26 cellular contexts compared by ENCODE assay signal in the genomic region with DNA sequence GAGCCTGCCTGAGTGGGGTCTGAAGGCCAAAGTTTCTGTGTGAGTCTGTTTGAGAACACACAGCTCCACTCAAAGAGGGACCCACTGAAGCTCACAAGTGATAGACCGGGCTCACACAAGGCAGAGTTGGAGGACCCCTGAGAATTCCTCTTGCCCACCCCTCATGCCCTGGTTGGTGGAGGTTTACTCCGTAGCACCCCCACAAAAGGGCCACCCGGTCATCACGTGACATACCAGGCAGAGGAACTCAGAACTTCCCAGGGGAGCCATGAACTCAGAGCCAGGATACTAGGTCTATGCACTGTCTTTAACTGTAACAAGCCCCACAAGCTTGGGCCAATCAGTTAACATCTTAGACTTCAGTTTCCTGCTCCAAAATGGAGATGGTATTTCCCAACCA.
A peak's percentile ranks its signal among the peaks of the same experiment; 100 is the strongest.
DNase-seq lines count a peak whose midpoint lies in the region; ATAC-seq, FAIRE-seq and TF ChIP-seq lines count a peak whose summit lies in the region.
"Had no signal": no experiment of that assay in that cellular context is flagged by ENCODE, and none has a peak within 500 bp of the region (broad histone marks: within the 10 kb centered on the region; RNA-seq: fewer than 3 reads in every experiment).

No MANE protein-coding gene starts in this region.

- no TSS peak for BruUV-seq in K562 (replicated peaks; lab: Mats Ljungman, UMichigan)

- H3K27ac ChIP-seq in K562 (ENCODE audit: extremely low read depth, low read depth, low read length) (no peak overlapping the region), esophagus muscularis mucosa (replicated peaks in 1 of 4) (no peak overlapping the region), heart right ventricle (no peak overlapping the region)
- H3K27ac ChIP-seq: BLaER1 had no signal

- TF ChIP-seq RAD21 in K562 (CRISPR knock-in tag; conservative IDR thresholded peaks at IDR 0.05 in 1 of 2, IDR thresholded peaks at IDR 0.05 in 1 of 2), result no peak

- no peak overlapping the region for H3K4me2 ChIP-seq in K562 (ENCODE audit: insufficient read depth, low read length)
- H3K4me2 ChIP-seq: BLaER1 had no signal

- peak; percentile 2 for DNase-seq in NB4 (ENCODE audit: low read depth)
- no peak for DNase-seq in K562 (ENCODE audit: extremely low read depth in 1 of 4, low spot score in 3 of 4)
- DNase-seq in esophagus muscularis mucosa (ENCODE audit: extremely low spot score), result peak; percentile 83
- DNase-seq in heart right ventricle, result no peak
- DNase-seq in HTR-8/SVneo (ENCODE audit: insufficient read length, low spot score), result no peak
- DNase-seq in stimulated activated CD4-positive, alpha-beta T cell treated with anti-CD3 and anti-CD28 coated beads, Interleukin-1b, Interleukin-23, amount 100 ng/mL, for 48 hours, result no peak
- DNase-seq: 8988T; ACHN; BE2C; C1 segment of cervical spinal cord; CD4-positive, alpha-beta memory T cell; CD4-positive, CD25-positive, alpha-beta regulatory T cell; CD8-positive, alpha-beta memory T cell; COR-L47; DMS 273 treated with DMSO at 0.1 percent for 48 hours; DMS153; DMS53; DMS79; DND-41; EL; GDM1 had no signal

- ATAC-seq in K562, result no peak
- ATAC-seq in heart right ventricle, result no peak
- ATAC-seq: GM12878 had no signal

- TF ChIP-seq POLR2A in NB4 (IDR thresholded peaks at IDR 0.05; ENCODE audit: extremely low read depth, insufficient read length) (no peak), K562 (conservative IDR thresholded peaks at IDR 0.05) (no peak), esophagus muscularis mucosa (IDR thresholded peaks at IDR 0.05; ENCODE audit: low read depth) (no peak)

- no peaks in the 10 kb centered on the region for H3K9me1 ChIP-seq in K562 (ENCODE audit: control insufficient read depth, insufficient read depth, low read length)

- 0% methylated on average over 4 of the region's 4 CpGs for WGBS in K562 (ENCODE audit: insufficient coverage, low coverage, missing lambda C conversion rate)
- 92% methylated on average over 2 of the region's 4 CpGs for WGBS in esophagus muscularis mucosa
- 88 to 90% methylated on average over 4 of the region's 4 CpGs for WGBS in heart right ventricle, 2 donors

- intact Hi-C loops in K562 (cut with micrococcal nuclease), result no loop called here
- intact Hi-C loops in esophagus muscularis mucosa (cut with DNase I), result no loop called here
- intact Hi-C loops in heart right ventricle (cut with DNase I), result no loop called here

- POLR2A ChIA-PET in K562 (lab: Yijun Ruan, JAX), result no interaction called here

- no peak for TF ChIP-seq CTCF in NB4 (IDR thresholded peaks at IDR 0.05; ENCODE audit: low read depth, low read length)
- TF ChIP-seq CTCF in K562 (IDR thresholded peaks at IDR 0.05 in 2 of 3, conservative IDR thresholded peaks at IDR 0.05 in 1 of 3; ENCODE audit: insufficient read depth in 2 of 3, low read depth in 1 of 3, low read length in 3 of 3), result no peak
- TF ChIP-seq CTCF in esophagus muscularis mucosa (IDR thresholded peaks at IDR 0.05), result no peak
- no peak for TF ChIP-seq CTCF in heart right ventricle (IDR thresholded peaks at IDR 0.05)

- H3K79me2 ChIP-seq in K562 (ENCODE audit: control insufficient read depth, insufficient read depth, low read length), result no peaks in the 10 kb centered on the region

- no peaks in the 10 kb centered on the region for H4K20me1 ChIP-seq in K562 (replicated peaks; ENCODE audit: control insufficient read depth, insufficient read depth, low read length)
- H4K20me1 ChIP-seq: BLaER1 had no signal

- H3K9ac ChIP-seq in K562 (ENCODE audit: insufficient read depth in 1 of 2, low read depth in 2 of 2, low read length in 2 of 2), result no peak overlapping the region
- H3K9ac ChIP-seq: BLaER1 had no signal

- H3K27me3 ChIP-seq in K562 (ENCODE audit: control insufficient read depth in 2 of 2, insufficient read depth in 2 of 2, low read length in 2 of 2) (no peaks in the 10 kb centered on the region; a peak in 2 of 5 replicates), esophagus muscularis mucosa (no peaks in the 10 kb centered on the region), heart right ventricle (no peaks in the 10 kb centered on the region)
- H3K27me3 ChIP-seq: BE2C, BLaER1 had no signal

- TF ChIP-seq EP300 in K562 (IDR thresholded peaks at IDR 0.05; ENCODE audit: low read length) (no peak), esophagus muscularis mucosa (IDR thresholded peaks at IDR 0.05) (no peak)

- no peak overlapping the region for H2AFZ ChIP-seq in K562 (ENCODE audit: low read depth, low read length)

- in situ Hi-C loops in K562 (cut with MboI), result no loop called here

- FAIRE-seq in K562 (lab: Jason Lieb, UNC), result no peak
- no peak for FAIRE-seq in HTR-8/SVneo (lab: Jason Lieb, UNC)
- FAIRE-seq: A204.1, GM12878, GM12892, GM18507 had no signal

- CTCF ChIA-PET in K562 (lab: Yijun Ruan, JAX; ENCODE audit: low intra/inter-chr PET ratio), result no interaction called here

- H3K4me1 ChIP-seq in K562 (replicated peaks in 1 of 2; ENCODE audit: control insufficient read depth in 2 of 2, insufficient read depth in 2 of 2, low read length in 2 of 2), result no peaks in the 10 kb centered on the region
- H3K4me1 ChIP-seq in esophagus muscularis mucosa, result no peaks in the 10 kb centered on the region
- no peaks in the 10 kb centered on the region for H3K4me1 ChIP-seq in heart right ventricle
- H3K4me1 ChIP-seq: BE2C, BLaER1 had no signal

- H3K9me3 ChIP-seq in K562 (replicated peaks; ENCODE audit: control insufficient read depth, insufficient read depth, low read depth, low read length), result no peaks in the 10 kb centered on the region
- no peaks in the 10 kb centered on the region for H3K9me3 ChIP-seq in esophagus muscularis mucosa
- H3K9me3 ChIP-seq in heart right ventricle, result no peaks in the 10 kb centered on the region
- H3K9me3 ChIP-seq: BE2C, BLaER1 had no signal

- H3K36me3 ChIP-seq in K562 (ENCODE audit: control insufficient read depth, insufficient read depth, low read length) (no peaks in the 10 kb centered on the region), esophagus muscularis mucosa (no peaks in the 10 kb centered on the region), heart right ventricle (no peaks in the 10 kb centered on the region)
- H3K36me3 ChIP-seq: BE2C, BLaER1 had no signal

- H3K4me3 ChIP-seq in NB4 (ENCODE audit: low read depth, low read length) (no peak overlapping the region), K562 (no peak overlapping the region), esophagus muscularis mucosa (no peak overlapping the region), heart right ventricle (no peak overlapping the region)
- H3K4me3 ChIP-seq: BLaER1, GM12878 had no signal

TF ChIP-seq in K562, 482 proteins besides CTCF, POLR2A, EP300 and RAD21:
- TF ChIP-seq FOSL1 (tag; conservative IDR thresholded peaks at IDR 0.05) (no peak), LCOR (CRISPR knock-in tag; IDR thresholded peaks at IDR 0.05) (no peak), RAD51 (IDR thresholded peaks at IDR 0.05; ENCODE audit: borderline replicate concordance, low read depth) (peak; percentile 16; the same call in 1 of the 2 replicates), ZFPM2 (CRISPR knock-in tag; IDR thresholded peaks at IDR 0.05) (no peak), DIDO1 (tag; IDR thresholded peaks at IDR 0.05; ENCODE audit: low read depth) (no peak)
- TF ChIP-seq, protein P1, sequence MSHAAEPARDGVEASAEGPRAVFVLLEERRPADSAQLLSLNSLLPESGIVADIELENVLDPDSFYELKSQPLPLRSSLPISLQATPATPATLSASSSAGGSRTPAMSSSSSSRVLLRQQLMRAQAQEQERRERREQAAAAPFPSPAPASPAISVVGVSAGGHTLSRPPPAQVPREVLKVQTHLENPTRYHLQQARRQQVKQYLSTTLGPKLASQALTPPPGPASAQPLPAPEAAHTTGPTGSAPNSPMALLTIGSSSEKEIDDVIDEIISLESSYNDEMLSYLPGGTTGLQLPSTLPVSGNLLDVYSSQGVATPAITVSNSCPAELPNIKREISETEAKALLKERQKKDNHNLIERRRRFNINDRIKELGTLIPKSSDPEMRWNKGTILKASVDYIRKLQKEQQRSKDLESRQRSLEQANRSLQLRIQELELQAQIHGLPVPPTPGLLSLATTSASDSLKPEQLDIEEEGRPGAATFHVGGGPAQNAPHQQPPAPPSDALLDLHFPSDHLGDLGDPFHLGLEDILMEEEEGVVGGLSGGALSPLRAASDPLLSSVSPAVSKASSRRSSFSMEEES (CRISPR knock-in tag; IDR thresholded peaks at IDR 0.05), result peak; percentile 65

Comparison
In these comparisons a context has a peak if more than half of its experiments do, and no peak if none do; other contexts are left out.
1. DNase-seq: peak in NB4 (single experiment) and esophagus muscularis mucosa (single experiment); none in K562 (0 of 4), heart right ventricle (0 of 2), HTR-8/SVneo (single experiment) and stimulated activated CD4-positive, alpha-beta T cell treated with anti-CD3 and anti-CD28 coated beads, Interleukin-1b, Interleukin-23, amount 100 ng/mL, for 48 hours (single experiment).